Comparison of ENCODE assay signal across 31 cellular contexts in genomic region chr5:53376853-53377252, GRCh38.
"Had no signal": no experiment of that assay in that cellular context is flagged by ENCODE, and none has a peak within 500 bp of the region (broad histone marks: within the 10 kb centered on the region; RNA-seq: fewer than 3 reads in every experiment).

No MANE protein-coding gene starts in this region.

- FAIRE-seq: bronchial epithelial cell, colon, endometrium, endothelial cell of umbilical vein had no signal

- H3K27me3 ChIP-seq: brain microvascular endothelial cell, gastroesophageal sphincter, heart right ventricle had no signal

- H3K4me1 ChIP-seq: gastroesophageal sphincter, heart right ventricle had no signal

- H3K36me3 ChIP-seq: brain microvascular endothelial cell, gastroesophageal sphincter, heart right ventricle had no signal

- H3K9me3 ChIP-seq: gastroesophageal sphincter had no signal

- H3K27ac ChIP-seq: brain microvascular endothelial cell, gastroesophageal sphincter, heart right ventricle, VCaP had no signal

- DNase-seq: activated CD4-positive, alpha-beta memory T cell treated with anti-CD3 and anti-CD28 coated beads, Interleukin-2, amount 10 ng/mL, durations not matched to agents 7 days and 5 days; activated CD4-positive, alpha-beta T cell treated with anti-CD3 and anti-CD28 coated beads for 1 hour; activated CD4-positive, alpha-beta T cell treated with anti-CD3 and anti-CD28 coated beads for 4 hours; activated CD4-positive, alpha-beta T cell treated with anti-CD3 and anti-CD28 coated beads, Interleukin-2, amount 10 ng/mL, durations not matched to agents 7 days and 5 days; activated CD4-positive, alpha-beta T cell treated with anti-CD3 and anti-CD28 coated beads, Interleukin-2, amount 50 U/mL, for 4 hours; activated CD8-positive, alpha-beta memory T cell treated with anti-CD3 and anti-CD28 coated beads, Interleukin-2, amount 50 U/mL, for 48 hours; activated gamma-delta T cell; activated naive CD4-positive, alpha-beta T cell; activated naive CD4-positive, alpha-beta T cell treated with anti-CD3 and anti-CD28 coated beads, Interleukin-2, amount 10 ng/mL, durations not matched to agents 7 days and 5 days; activated naive CD8-positive, alpha-beta T cell treated with anti-CD3 and anti-CD28 coated beads, Interleukin-2, amount 10 ng/mL, durations not matched to agents 7 days and 5 days; activated T-cell treated with anti-CD3 and anti-CD28 coated beads for 4 hours; activated T-cell treated with anti-CD3 and anti-CD28 coated beads, Interleukin-2, amount 50 U/mL, for 24 hours; activated T-cell treated with anti-CD3 and anti-CD28 coated beads, Interleukin-2, amount 50 U/mL, for 72 hours; amniotic stem cell; anterior cingulate cortex; brain microvascular endothelial cell; effector CD8-positive, alpha-beta T cell; foreskin melanocyte; heart right ventricle; SW 1271; T-cell; T1000 had no signal

- H3K4me3 ChIP-seq: gastroesophageal sphincter, heart right ventricle had no signal

- ATAC-seq: activated naive CD4-positive, alpha-beta T cell treated with anti-CD3 and anti-CD28 coated beads, Interleukin-2, amount 50 U/mL, for 72 hours; activated T-cell treated with anti-CD3 and anti-CD28 coated beads, Interleukin-2, amount 50 U/mL, for 72 hours; esophagus mucosa; gastroesophageal sphincter; heart right ventricle; T-cell; WTC11 had no signal
